In the genomic region with DNA sequence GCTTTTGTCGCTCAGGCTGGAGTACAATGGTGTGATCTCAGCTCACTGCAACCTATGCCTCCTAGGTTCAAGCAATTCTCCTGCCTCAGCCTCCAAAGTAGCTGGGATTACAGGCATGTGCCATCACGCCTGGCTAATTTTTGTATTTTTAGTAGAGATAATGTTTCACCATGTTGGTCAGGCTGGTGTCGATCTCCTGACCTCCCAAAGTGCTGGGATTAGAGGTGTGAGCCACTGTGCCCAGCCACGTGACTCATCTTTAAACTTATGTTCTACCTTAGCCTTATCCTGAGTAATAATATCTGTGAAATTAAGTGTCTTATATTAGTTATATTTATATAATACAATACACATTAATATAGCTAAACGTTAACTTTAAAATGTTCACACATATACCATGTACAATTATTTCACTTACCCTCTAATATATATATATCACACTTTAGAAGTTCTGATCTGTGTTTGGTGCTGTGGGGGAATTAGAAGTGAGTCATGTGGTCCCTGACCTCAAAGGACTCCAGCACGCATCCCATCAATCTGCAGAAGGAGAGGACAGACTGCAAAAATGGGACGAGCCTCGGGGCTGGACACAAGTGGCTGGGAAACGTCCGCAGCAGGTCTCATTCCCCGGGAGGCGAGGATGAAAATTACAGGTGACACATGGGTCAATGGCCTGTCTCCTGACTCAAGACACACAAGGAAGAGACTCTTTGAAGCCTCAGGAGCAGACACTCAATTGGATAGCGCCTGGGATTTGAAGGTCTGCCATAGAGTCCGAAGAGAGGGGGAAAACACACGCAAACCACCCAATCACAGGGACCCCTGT, we compare ENCODE assay signal across 20 cellular contexts.
"Had no signal": no experiment of that assay in that cellular context is flagged by ENCODE, and none has a peak within 500 bp of the region (broad histone marks: within the 10 kb centered on the region; RNA-seq: fewer than 3 reads in every experiment).

No MANE protein-coding gene starts in this region.

- DNase-seq: activated CD4-positive, alpha-beta memory T cell treated with anti-CD3 and anti-CD28 coated beads for 36 hours; activated CD4-positive, alpha-beta T cell treated with anti-CD3 and anti-CD28 coated beads, Interleukin-2, amount 10 ng/mL, durations not matched to agents 24 days and 14 days; activated CD4-positive, CD25-positive, alpha-beta regulatory T cell treated with anti-CD3 and anti-CD28 coated beads, Interleukin-2, amount 50 U/mL, for 72 hours; activated CD8-positive, alpha-beta memory T cell treated with anti-CD3 and anti-CD28 coated beads, Interleukin-2, amount 50 U/mL, for 48 hours; activated naive CD4-positive, alpha-beta T cell; activated T-cell treated with anti-CD3 and anti-CD28 coated beads, Interleukin-2, amount 50 U/mL, for 4 hours; dorsolateral prefrontal cortex; effector memory CD8-positive, alpha-beta T cell; kidney glomerular epithelial cell; left ventricle myocardium superior; retina; sigmoid colon; small intestine; stimulated activated CD4-positive, alpha-beta T cell treated with anti-CD3 and anti-CD28 coated beads, Interleukin-4, amount 100 ng/mL, for 24 hours; T-helper 9 cell; uterus had no signal

- H3K27me3 ChIP-seq: ovary, sigmoid colon, uterus had no signal

- H3K9me3 ChIP-seq: neutrophil, ovary, sigmoid colon, uterus had no signal

- H3K4me1 ChIP-seq: uterus had no signal

- H3K4me3 ChIP-seq: coronary artery, dorsolateral prefrontal cortex, heart right ventricle, ovary, sigmoid colon, uterus had no signal

- H3K36me3 ChIP-seq: heart right ventricle, neutrophil, ovary, sigmoid colon, uterus had no signal

- H3K27ac ChIP-seq: coronary artery, neutrophil, ovary, sigmoid colon, uterus had no signal
